Comparison of ENCODE assay signal across 11 cellular contexts in the genomic region with DNA sequence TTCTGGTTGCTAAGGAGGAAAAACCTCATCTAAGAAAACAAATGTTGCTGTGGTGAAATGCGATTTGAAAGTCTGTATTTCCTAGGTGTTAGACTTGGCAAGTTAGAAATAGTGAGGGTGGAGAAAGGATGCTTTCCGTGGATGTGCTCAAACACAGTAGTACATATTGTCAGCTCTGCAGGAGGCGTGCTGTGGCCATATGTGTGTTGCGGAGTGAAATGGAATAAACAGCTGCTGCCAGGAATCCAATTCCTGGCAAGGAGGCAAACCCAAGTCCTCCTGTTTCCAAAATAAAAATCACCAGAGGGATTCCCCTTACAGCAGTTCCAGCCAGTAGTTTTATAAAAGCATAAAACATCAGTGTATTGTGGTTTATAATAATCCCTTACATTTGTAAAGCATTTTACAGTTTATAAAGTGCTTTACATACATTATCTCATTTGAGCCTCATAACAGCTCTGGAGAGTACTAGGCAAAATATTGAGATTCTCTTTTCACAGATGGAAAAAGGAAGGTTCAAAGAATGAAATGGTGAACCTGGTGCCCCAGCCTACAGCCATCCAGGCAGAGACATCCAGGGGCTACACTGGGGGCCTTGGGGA.
DNase-seq lines count a peak whose midpoint lies in the region; ATAC-seq, FAIRE-seq and TF ChIP-seq lines count a peak whose summit lies in the region.
"Had no signal": no experiment of that assay in that cellular context is flagged by ENCODE, and none has a peak within 500 bp of the region (broad histone marks: within the 10 kb centered on the region; RNA-seq: fewer than 3 reads in every experiment).

No MANE protein-coding gene starts in this region.

- POLR2A ChIA-PET in endothelial cell of umbilical vein (lab: Charles Lee), result no interaction called here

- DNase-seq in Right ventricle myocardium inferior (ENCODE audit: missing footprints), result no peak
- no peak for DNase-seq in right atrium auricular region (ENCODE audit: low spot score)
- DNase-seq in endothelial cell of umbilical vein (ENCODE audit: low read depth, low spot score), result peak; percentile 13
- DNase-seq in mucosa of gallbladder (ENCODE audit: low spot score), result peak; percentile 17
- no peak for DNase-seq in aorta
- no peak for DNase-seq in esophagus squamous epithelium (lab: John Stamatoyannopoulos, UW)
- DNase-seq: activated CD4-positive, alpha-beta T cell treated with anti-CD3 and anti-CD28 coated beads for 1 hour; activated naive CD4-positive, alpha-beta T cell treated with anti-CD3 and anti-CD28 coated beads, Interleukin-2, amount 50 U/mL, for 16 hours had no signal

- H3K79me2 ChIP-seq in endothelial cell of umbilical vein (ENCODE audit: control insufficient read depth, insufficient read depth, low read length), result no peaks in the 10 kb centered on the region

- no peaks in the 10 kb centered on the region for H3K36me3 ChIP-seq in right atrium auricular region
- no peaks in the 10 kb centered on the region for H3K36me3 ChIP-seq in endothelial cell of umbilical vein (ENCODE audit: control insufficient read depth in 2 of 2, extremely low read depth in 1 of 2, insufficient read depth in 2 of 2, low read length in 2 of 2)
- H3K36me3 ChIP-seq in aorta (ENCODE audit: control insufficient read depth in 1 of 2, insufficient read depth in 2 of 2, low read length in 1 of 2), result no peaks in the 10 kb centered on the region
- no peaks in the 10 kb centered on the region for H3K36me3 ChIP-seq in esophagus squamous epithelium

- no peak overlapping the region for H3K4me3 ChIP-seq in right atrium auricular region
- no peak overlapping the region for H3K4me3 ChIP-seq in endothelial cell of umbilical vein (replicated peaks in 1 of 3; ENCODE audit: insufficient read depth in 1 of 3, low read depth in 1 of 3, low read length in 3 of 3)
- no peak overlapping the region for H3K4me3 ChIP-seq in aorta (ENCODE audit: low read length in 2 of 2)
- H3K4me3 ChIP-seq in esophagus squamous epithelium, result no peak overlapping the region

- ATAC-seq in Right ventricle myocardium inferior, result peak; percentile 82
- peak; percentile 41 for ATAC-seq in aorta (ENCODE audit: low FRiP score)
- no peak for ATAC-seq in HG03025 (IDR thresholded peaks at IDR 0.05; ENCODE audit: low FRiP score, unreplicated experiment)
- ATAC-seq in HG03039 (IDR thresholded peaks at IDR 0.05; ENCODE audit: unreplicated experiment), result no peak
- ATAC-seq: esophagus mucosa had no signal

- no peak for FAIRE-seq in endothelial cell of umbilical vein (lab: Jason Lieb, UNC)

- H3K4me1 ChIP-seq in right atrium auricular region (peaks cover 0 to 19% of the 10 kb centered on the region in 2 donors), endothelial cell of umbilical vein (ENCODE audit: control insufficient read depth, extremely low read depth, insufficient read depth, low read length) (peaks cover 3% of the 10 kb centered on the region), aorta (ENCODE audit: control insufficient read depth in 1 of 2, insufficient read depth in 2 of 2, low read length in 2 of 2) (no peaks in the 10 kb centered on the region), esophagus squamous epithelium (peaks cover 0 to 14% (median 5%) of the 10 kb centered on the region in 3 donors)

- dilution Hi-C loops in endothelial cell of umbilical vein (cut with MboI; ENCODE audit: extremely low pct_ligation_motif_present, low sequenced_read_pairs), result no loop called here

- no peak overlapping the region for H3K27ac ChIP-seq in right atrium auricular region
- H3K27ac ChIP-seq in endothelial cell of umbilical vein (ENCODE audit: insufficient read depth, low read depth, low read length), result no peak overlapping the region
- no peak overlapping the region for H3K27ac ChIP-seq in aorta (ENCODE audit: low read depth in 1 of 2, low read length in 2 of 2)
- H3K27ac ChIP-seq in esophagus squamous epithelium, result no peak overlapping the region

- TF ChIP-seq POLR2A in endothelial cell of umbilical vein (IDR thresholded peaks at IDR 0.05; ENCODE audit: low read depth, low read length), result no peak
- TF ChIP-seq POLR2A in esophagus squamous epithelium (IDR thresholded peaks at IDR 0.05), result no peak

- intact Hi-C loops in Right ventricle myocardium inferior (cut with DNase I) (loop anchor here (5.0 kb wide), 1 partner anchor 111 kb away; no protein-coding TSS in a partner anchor), endothelial cell of umbilical vein (cut with micrococcal nuclease) (no loop called here), aorta (cut with DNase I) (no loop called here), esophagus squamous epithelium (cut with DNase I) (no loop called here)

- CTCF ChIA-PET in endothelial cell of umbilical vein (lab: Charles Lee), result interaction anchor here (0.9 to 1.4 kb wide), 2 partner anchors 8 to 108 kb away, joined by 3 to 4 read pairs; no protein-coding TSS in a partner anchor

- no peak overlapping the region for H2AFZ ChIP-seq in endothelial cell of umbilical vein (ENCODE audit: low read depth, low read length)

- H3K9ac ChIP-seq in endothelial cell of umbilical vein (replicated peaks; ENCODE audit: extremely low read depth, insufficient read depth, low read length), result no peak overlapping the region

- no peaks in the 10 kb centered on the region for H4K20me1 ChIP-seq in endothelial cell of umbilical vein (replicated peaks; ENCODE audit: control insufficient read depth, extremely low read depth, insufficient read depth, low read length)

- WGBS in aorta, 2 donors, result 8 to 12% methylated on average over 4 of the region's 4 CpGs
- 18% methylated on average over 4 of the region's 4 CpGs for whole genome bisulfite sequencing in esophagus squamous epithelium, 2 donors

- no peaks in the 10 kb centered on the region for H3K27me3 ChIP-seq in right atrium auricular region
- peaks cover 0 to 4% of the 10 kb centered on the region in 2 experiments for H3K27me3 ChIP-seq in endothelial cell of umbilical vein (ENCODE audit: control insufficient read depth in 2 of 2, insufficient read depth in 2 of 2, low read length in 2 of 2)
- no peaks in the 10 kb centered on the region for H3K27me3 ChIP-seq in aorta (ENCODE audit: control insufficient read depth in 1 of 2, insufficient read depth in 2 of 2, low read length in 1 of 2)
- H3K27me3 ChIP-seq in esophagus squamous epithelium, result peaks cover 0 to 8% (median 0%) of the 10 kb centered on the region in 4 donors

- H3K9me1 ChIP-seq in endothelial cell of umbilical vein (replicated peaks; ENCODE audit: control insufficient read depth, extremely low read depth, insufficient read depth, low read length), result no peaks in the 10 kb centered on the region

- BruUV-seq in endothelial cell of umbilical vein (replicated peaks; lab: Mats Ljungman, UMichigan), result no TSS peak

- H3K9me3 ChIP-seq in right atrium auricular region, result no peaks in the 10 kb centered on the region
- no peaks in the 10 kb centered on the region for H3K9me3 ChIP-seq in endothelial cell of umbilical vein (replicated peaks; ENCODE audit: control insufficient read depth, insufficient read depth, low read length)
- no peaks in the 10 kb centered on the region for H3K9me3 ChIP-seq in aorta (ENCODE audit: control insufficient read depth, low read length)
- no peaks in the 10 kb centered on the region for H3K9me3 ChIP-seq in esophagus squamous epithelium

- H3K4me2 ChIP-seq in endothelial cell of umbilical vein (ENCODE audit: insufficient read depth, low read length), result no peak overlapping the region

- no peak for TF ChIP-seq CTCF in right atrium auricular region (IDR thresholded peaks at IDR 0.05)
- no peak for TF ChIP-seq CTCF in endothelial cell of umbilical vein (IDR thresholded peaks at IDR 0.05; ENCODE audit: extremely low read depth in 1 of 2, insufficient read depth in 1 of 2, low read depth in 1 of 2, low read length in 2 of 2)
- no peak for TF ChIP-seq CTCF in esophagus squamous epithelium (IDR thresholded peaks at IDR 0.05)

TF ChIP-seq in endothelial cell of umbilical vein, 7 proteins besides CTCF, POLR2A, EP300 and RAD21:
- TF ChIP-seq JUN (IDR thresholded peaks at IDR 0.05; ENCODE audit: borderline replicate concordance, insufficient read depth, insufficient read length, low read depth) (no peak), GATA2 (IDR thresholded peaks at IDR 0.05; ENCODE audit: insufficient read depth, insufficient read length, low read depth, low read length) (no peak), POLR2AphosphoS5 (IDR thresholded peaks at IDR 0.05; ENCODE audit: insufficient read depth, low read depth, low read length) (no peak), MYC (IDR thresholded peaks at IDR 0.05; ENCODE audit: low read depth, low read length) (no peak), EZH2 (IDR thresholded peaks at IDR 0.05; ENCODE audit: borderline replicate concordance, low read depth, low read length, severe bottlenecking) (no peak), FOS (IDR thresholded peaks at IDR 0.05; ENCODE audit: borderline replicate concordance, insufficient read depth, low read length) (no peak)
- TF ChIP-seq, protein P1, sequence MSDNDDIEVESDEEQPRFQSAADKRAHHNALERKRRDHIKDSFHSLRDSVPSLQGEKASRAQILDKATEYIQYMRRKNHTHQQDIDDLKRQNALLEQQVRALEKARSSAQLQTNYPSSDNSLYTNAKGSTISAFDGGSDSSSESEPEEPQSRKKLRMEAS (IDR thresholded peaks at IDR 0.05; ENCODE audit: insufficient read depth, insufficient read length), result no peak

Comparison
In these comparisons a context has a peak if more than half of its experiments do, and no peak if none do; other contexts are left out.
1. ATAC-seq: peak in Right ventricle myocardium inferior (single experiment) and aorta (single experiment); none in HG03025 (single experiment) and HG03039 (single experiment).
2. DNase-seq: peak in endothelial cell of umbilical vein (single experiment) and mucosa of gallbladder (single experiment); none in Right ventricle myocardium inferior (single experiment), right atrium auricular region (single experiment), aorta (0 of 2) and esophagus squamous epithelium (single experiment).